13 cellular contexts compared by ENCODE assay signal in genomic region chr9:20209421-20210340, GRCh38.
A peak's percentile ranks its signal among the peaks of the same experiment; 100 is the strongest.
DNase-seq lines count a peak whose midpoint lies in the region; ATAC-seq and TF ChIP-seq lines count a peak whose summit lies in the region.
"Had no signal": no experiment of that assay in that cellular context is flagged by ENCODE, and none has a peak within 500 bp of the region (broad histone marks: within the 10 kb centered on the region; RNA-seq: fewer than 3 reads in every experiment).

No MANE protein-coding gene starts in this region.

- H2BK15ac ChIP-seq in mesendoderm (replicated peaks; ENCODE audit: low read depth), result no peak overlapping the region

- no peak overlapping the region for H3K9ac ChIP-seq in mesendoderm (ENCODE audit: low read length)
- H3K9ac ChIP-seq: parathyroid adenoma had no signal

- no peak for TF ChIP-seq CTCF in endothelial cell (IDR thresholded peaks at IDR 0.05; ENCODE audit: unreplicated experiment)
- no peak for TF ChIP-seq CTCF in chondrocyte (IDR thresholded peaks at IDR 0.05)
- TF ChIP-seq CTCF in right lobe of liver (IDR thresholded peaks at IDR 0.05), result no peak

- H3K4me3 ChIP-seq in mesendoderm (ENCODE audit: low read length) (no peak overlapping the region), right lobe of liver (no peak overlapping the region)
- H3K4me3 ChIP-seq: esophagus squamous epithelium, testis had no signal

- H3K56ac ChIP-seq in mesendoderm (ENCODE audit: low read length), result no peak overlapping the region

- H3K27me3 Mint-ChIP-seq in T-helper 17 cell (no peaks in the 10 kb centered on the region), endothelial cell (ENCODE audit: unreplicated experiment) (no peaks in the 10 kb centered on the region), chondrocyte (ENCODE audit: low read depth) (peaks cover 9% of the 10 kb centered on the region)
- H3K27me3 Mint-ChIP-seq: B cell had no signal

- no peak overlapping the region for H2BK120ac ChIP-seq in mesendoderm (ENCODE audit: low read depth, low read length)

- ATAC-seq in GM18498 (IDR thresholded peaks at IDR 0.05; ENCODE audit: unreplicated experiment), result peak; percentile 53
- peak; percentile 79 for ATAC-seq in T-helper 17 cell
- no peak for ATAC-seq in right lobe of liver

- intact Hi-C loops in right lobe of liver (cut with DNase I), result no loop called here

- H3K4me1 ChIP-seq in mesendoderm (ENCODE audit: control insufficient read depth, low read depth, low read length), result no peaks in the 10 kb centered on the region
- H3K4me1 ChIP-seq in right lobe of liver, result no peaks in the 10 kb centered on the region
- H3K4me1 ChIP-seq: parathyroid adenoma, testis had no signal

- no peaks in the 10 kb centered on the region for H3K79me1 ChIP-seq in mesendoderm (ENCODE audit: low read length)

- H3K4me1 Mint-ChIP-seq in T-helper 17 cell (peaks cover 21% of the 10 kb centered on the region), endothelial cell (ENCODE audit: unreplicated experiment) (peaks cover 4% of the 10 kb centered on the region), chondrocyte (ENCODE audit: low read depth) (no peaks in the 10 kb centered on the region)
- H3K4me1 Mint-ChIP-seq: B cell had no signal

- no peak for DNase-seq in T-helper 17 cell
- DNase-seq in activated effector memory CD4-positive, alpha-beta T cell treated with Interleukin-2 at 50 U/mL for 16 hours, result peak; percentile 9
- DNase-seq in stimulated activated CD4-positive, alpha-beta T cell treated with anti-CD3 and anti-CD28 coated beads, Interleukin-2, amount 100 ng/mL, for 48 hours, result peak; percentile 30 to 44
- no peak for DNase-seq in endothelial cell (ENCODE audit: low spot score)
- DNase-seq in chondrocyte (ENCODE audit: low spot score), result no peak
- no peak for DNase-seq in mesendoderm
- no peak for DNase-seq in right lobe of liver
- DNase-seq: esophagus squamous epithelium, NCI-H1694, testis had no signal

- no peak overlapping the region for H3K27ac ChIP-seq in mesendoderm (ENCODE audit: low read depth, low read length)
- H3K27ac ChIP-seq in right lobe of liver, result no peak overlapping the region
- H3K27ac ChIP-seq: parathyroid adenoma, testis had no signal

- H2AK5ac ChIP-seq in mesendoderm (ENCODE audit: low read length), result no peak overlapping the region

- no peak overlapping the region for H3K23ac ChIP-seq in mesendoderm (ENCODE audit: low read length)

- no peaks in the 10 kb centered on the region for H3K27me3 ChIP-seq in mesendoderm (ENCODE audit: insufficient read depth, low read length, poor library complexity)
- no peaks in the 10 kb centered on the region for H3K27me3 ChIP-seq in right lobe of liver
- H3K27me3 ChIP-seq: esophagus squamous epithelium, testis had no signal

- no peak overlapping the region for H3K18ac ChIP-seq in mesendoderm (ENCODE audit: low read length)

- no peaks in the 10 kb centered on the region for H3K36me3 ChIP-seq in mesendoderm (ENCODE audit: control insufficient read depth, insufficient read depth, low read length)
- H3K36me3 ChIP-seq in right lobe of liver, result no peaks in the 10 kb centered on the region
- H3K36me3 ChIP-seq: esophagus squamous epithelium had no signal

- no peak for TF ChIP-seq POLR2A in right lobe of liver (IDR thresholded peaks at IDR 0.05)

- H4K5ac ChIP-seq in mesendoderm (ENCODE audit: low read length), result no peak overlapping the region

- H3K36me3 Mint-ChIP-seq in T-helper 17 cell (ENCODE audit: low read depth), result peaks cover 2% of the 10 kb centered on the region
- H3K36me3 Mint-ChIP-seq in endothelial cell (ENCODE audit: low read depth, unreplicated experiment), result no peaks in the 10 kb centered on the region
- H3K36me3 Mint-ChIP-seq in chondrocyte (ENCODE audit: low read depth), result no peaks in the 10 kb centered on the region

- H4K8ac ChIP-seq in mesendoderm (ENCODE audit: low read depth, low read length), result no peak overlapping the region

- H3K27ac Mint-ChIP-seq in T-helper 17 cell (peak overlapping the region; percentile 95), endothelial cell (ENCODE audit: unreplicated experiment) (no peak overlapping the region), chondrocyte (ENCODE audit: unreplicated experiment) (no peak overlapping the region)
- H3K27ac Mint-ChIP-seq: B cell had no signal

- H3K9me3 ChIP-seq in T-helper 17 cell (ENCODE audit: control insufficient read depth, low read length, poor library complexity, severe bottlenecking) (no peaks in the 10 kb centered on the region), right lobe of liver (no peaks in the 10 kb centered on the region)
- H3K9me3 ChIP-seq: esophagus squamous epithelium, testis had no signal

- H3K4me2 ChIP-seq in mesendoderm (ENCODE audit: low read length), result no peak overlapping the region

- H3K9me3 Mint-ChIP-seq in endothelial cell (ENCODE audit: unreplicated experiment) (no peaks in the 10 kb centered on the region), chondrocyte (ENCODE audit: low read depth) (no peaks in the 10 kb centered on the region)

- H3K79me2 ChIP-seq in mesendoderm (ENCODE audit: control insufficient read depth, insufficient read depth, low read length), result no peaks in the 10 kb centered on the region
- H3K79me2 ChIP-seq: parathyroid adenoma had no signal

- no peak overlapping the region for H3K4ac ChIP-seq in mesendoderm (ENCODE audit: low read depth, low read length)

- H2BK5ac ChIP-seq in mesendoderm (ENCODE audit: low read length), result no peak overlapping the region

- no CpG with 5 or more reads among the region's 7 CpGs for WGBS in mesendoderm (ENCODE audit: extremely low coverage, insufficient coverage, low lambda C conversion rate)
- WGBS in right lobe of liver (ENCODE audit: insufficient coverage, low coverage, low lambda C conversion rate, missing lambda C conversion rate), result 27% methylated on average over 7 of the region's 7 CpGs

- H3K4me3 Mint-ChIP-seq in T-helper 17 cell, result peak overlapping the region; percentile 83
- H3K4me3 Mint-ChIP-seq in endothelial cell (ENCODE audit: unreplicated experiment), result no peak overlapping the region
- H3K4me3 Mint-ChIP-seq in chondrocyte (ENCODE audit: unreplicated experiment), result no peak overlapping the region
- H3K4me3 Mint-ChIP-seq: B cell had no signal

Comparison
In these comparisons a context has a peak if more than half of its experiments do, and no peak if none do; other contexts are left out.
1. ATAC-seq: peak in GM18498 (single experiment) and T-helper 17 cell (single experiment); none in right lobe of liver (0 of 4).
2. DNase-seq: peak in activated effector memory CD4-positive, alpha-beta T cell treated with Interleukin-2 at 50 U/mL for 16 hours (single experiment) and stimulated activated CD4-positive, alpha-beta T cell treated with anti-CD3 and anti-CD28 coated beads, Interleukin-2, amount 100 ng/mL, for 48 hours (2 of 2); none in T-helper 17 cell (0 of 3), endothelial cell (single experiment), chondrocyte (single experiment), mesendoderm (single experiment) and right lobe of liver (0 of 3).